In genomic region chr1:236502972-236503639, GRCh38 we compare ENCODE assay signal across 7 cellular contexts. TPM values are rescaled to one million over a fixed set of nuclear protein-coding genes. Genes with fewer than 3 reads are reported as not detected.
A peak's percentile ranks its signal among the peaks of the same experiment; 100 is the strongest.
DNase-seq lines count a peak whose midpoint lies in the region; ATAC-seq lines count a peak whose summit lies in the region.

No MANE protein-coding gene starts in this region.

- ATAC-seq in activated naive CD8-positive, alpha-beta T cell treated with anti-CD3 and anti-CD28 coated beads, Interleukin-2, amount 10 ng/mL, durations not matched to agents 7 days and 5 days (ENCODE audit: low read depth) = peak; percentile 22
- ATAC-seq in HG03439 (IDR thresholded peaks at IDR 0.05; ENCODE audit: unreplicated experiment) (no peak), GM19351 (IDR thresholded peaks at IDR 0.05; ENCODE audit: unreplicated experiment) (no peak)

- peak overlapping the region; percentile 36 for H3K4me3 Mint-ChIP-seq in activated naive CD8-positive, alpha-beta T cell treated with anti-CD3 and anti-CD28 coated beads, Interleukin-2, amount 10 ng/mL, durations not matched to agents 7 days and 5 days

- no peaks in the 10 kb centered on the region for H3K4me1 ChIP-seq in ES-I3 (ENCODE audit: insufficient read depth, low read length)

- H3K36me3 ChIP-seq in ES-I3 (ENCODE audit: insufficient read depth, low read length) = no peaks in the 10 kb centered on the region

- peaks cover 6% of the 10 kb centered on the region for H3K27me3 Mint-ChIP-seq in activated naive CD8-positive, alpha-beta T cell treated with anti-CD3 and anti-CD28 coated beads, Interleukin-2, amount 10 ng/mL, durations not matched to agents 7 days and 5 days

- POLR2A ChIA-PET in activated naive CD8-positive, alpha-beta T cell treated with anti-CD3 and anti-CD28 coated beads, Interleukin-2, amount 10 ng/mL, durations not matched to agents 7 days and 5 days (lab: Charles Lee) = no interaction called here

- H3K27ac Mint-ChIP-seq in activated naive CD8-positive, alpha-beta T cell treated with anti-CD3 and anti-CD28 coated beads, Interleukin-2, amount 10 ng/mL, durations not matched to agents 7 days and 5 days = no peak overlapping the region

- peak; percentile 49 for DNase-seq in LHCN-M2 (ENCODE audit: low read depth)
- no peak for DNase-seq in activated naive CD8-positive, alpha-beta T cell treated with anti-CD3 and anti-CD28 coated beads, Interleukin-2, amount 10 ng/mL, durations not matched to agents 7 days and 5 days
- DNase-seq in cardiac septum (ENCODE audit: low spot score) = peak; percentile 82
- peak; percentile 23 for DNase-seq in pons (ENCODE audit: low spot score)

- H3K36me3 Mint-ChIP-seq in activated naive CD8-positive, alpha-beta T cell treated with anti-CD3 and anti-CD28 coated beads, Interleukin-2, amount 10 ng/mL, durations not matched to agents 7 days and 5 days = no peaks in the 10 kb centered on the region

- H3K9ac ChIP-seq in ES-I3 (ENCODE audit: low read depth, low read length) = peak overlapping the region; percentile 21; the same call in 1 of the 2 replicates

- no peaks in the 10 kb centered on the region for H3K9me3 Mint-ChIP-seq in activated naive CD8-positive, alpha-beta T cell treated with anti-CD3 and anti-CD28 coated beads, Interleukin-2, amount 10 ng/mL, durations not matched to agents 7 days and 5 days

- no peaks in the 10 kb centered on the region for H3K9me3 ChIP-seq in ES-I3 (ENCODE audit: control insufficient read depth, insufficient read depth, low read length)

- peaks cover 8% of the 10 kb centered on the region for H3K4me1 Mint-ChIP-seq in activated naive CD8-positive, alpha-beta T cell treated with anti-CD3 and anti-CD28 coated beads, Interleukin-2, amount 10 ng/mL, durations not matched to agents 7 days and 5 days

- intact Hi-C loops in cardiac septum (cut with DNase I) = no loop called here

RNA-seq across cellular contexts. Expression of gene LGALS8, which starts 20.7 kb away (rescaled TPM):
- total RNA-seq in LHCN-M2 (2014; rRNA removed) = 40.1 and 40.6 TPM in 2 replicates
- 20.7 TPM for polyA plus RNA-seq in LHCN-M2 (2012)
- total RNA-seq in activated naive CD8-positive, alpha-beta T cell treated with anti-CD3 and anti-CD28 coated beads, Interleukin-2, amount 10 ng/mL, durations not matched to agents 7 days and 5 days = 100 to 1,000 TPM; 108 to 112 TPM
- 77.6 TPM for total RNA-seq in cardiac septum
